Comparison of ENCODE assay signal across 8 cellular contexts in the genomic region with DNA sequence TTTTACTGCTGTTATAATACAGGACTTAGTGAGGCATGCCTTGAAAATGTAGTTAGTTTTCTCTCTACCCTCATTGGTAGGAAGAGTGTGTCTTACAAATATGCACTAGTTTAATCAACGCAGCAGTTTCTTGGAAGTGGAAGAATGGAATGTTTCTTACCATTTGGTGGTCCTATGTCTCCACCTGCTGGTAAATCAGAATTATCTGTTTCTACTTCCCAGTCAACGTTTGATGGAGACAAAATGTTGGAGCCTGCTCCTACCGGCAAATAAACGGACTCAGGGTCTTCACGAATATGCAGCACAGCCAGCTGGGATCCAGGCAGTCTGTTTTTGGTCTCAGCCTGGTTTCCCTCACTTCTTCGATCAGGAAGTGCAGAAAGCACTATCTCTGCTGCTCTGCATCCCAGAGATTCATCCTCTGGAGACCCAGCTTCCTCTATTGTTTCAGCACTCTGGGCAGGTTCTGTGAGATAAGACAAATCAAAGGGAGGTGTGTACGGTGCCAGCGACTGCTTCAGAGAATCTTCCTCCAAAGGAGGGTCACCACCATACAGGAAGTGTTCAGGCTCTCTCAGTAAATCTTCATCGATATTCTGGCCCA. TPM values are rescaled to one million over a fixed set of nuclear protein-coding genes. Genes with fewer than 3 reads are reported as not detected.
A peak's percentile ranks its signal among the peaks of the same experiment; 100 is the strongest.
DNase-seq lines count a peak whose midpoint lies in the region; ATAC-seq, FAIRE-seq and TF ChIP-seq lines count a peak whose summit lies in the region.

No MANE protein-coding gene starts in this region.

- no peaks in the 10 kb centered on the region for H3K4me1 ChIP-seq in A549
- H3K4me1 ChIP-seq in gastroesophageal sphincter, result peaks cover 0 to 39% (median 9%) of the 10 kb centered on the region in 3 donors
- no peaks in the 10 kb centered on the region for H3K4me1 ChIP-seq in ovary (ENCODE audit: insufficient read depth)

- H3K27ac ChIP-seq in A549, result no peak overlapping the region
- H3K27ac ChIP-seq in gastroesophageal sphincter, result peak overlapping the region in 1 of 4 donors; percentile 1
- no peak overlapping the region for H3K27ac ChIP-seq in ovary

- CTCF ChIA-PET in A549 (lab: Yijun Ruan, JAX), result interaction anchor here (0.6 to 8.4 kb wide), 31 partner anchors 8 to 1503 kb away, joined by 3 to 78 read pairs (median 4); partner anchors contain the start of genes GCNT1 and RFK

- intact Hi-C loops in ovary (cut with DNase I), result loop anchor here in 3 of 4 donors (5.0 to 10.0 kb wide), 3 partner anchors 257 to 300 kb away; no protein-coding TSS in a partner anchor

- no peak for TF ChIP-seq EP300 in A549 (IDR thresholded peaks at IDR 0.05)
- TF ChIP-seq EP300 in gastroesophageal sphincter (IDR thresholded peaks at IDR 0.05), result no peak
- TF ChIP-seq EP300 in ovary (IDR thresholded peaks at IDR 0.05), result no peak

- TF ChIP-seq POLR2A in A549 (IDR thresholded peaks at IDR 0.05; ENCODE audit: low read length) (no peak), gastroesophageal sphincter (IDR thresholded peaks at IDR 0.05) (no peak), ovary (IDR thresholded peaks at IDR 0.05) (no peak)

- DNase-seq in A549 (ENCODE audit: low read depth in 1 of 2, low spot score in 1 of 2) (peak; percentile 44 to 88), GM12864 (ENCODE audit: low read depth) (peak; percentile 40), NCI-H146 treated with DMSO at 0.1 percent for 48 hours (lab: John Stamatoyannopoulos, UW; ENCODE audit: unreplicated experiment) (peak; percentile 51), UCSD-AML1 (lab: John Stamatoyannopoulos, UW; ENCODE audit: unreplicated experiment) (peak; percentile 30), ovary (no peak)

- TF ChIP-seq RAD21 in A549 (conservative IDR thresholded peaks at IDR 0.05 in 1 of 2, IDR thresholded peaks at IDR 0.05 in 1 of 2), result peak; percentile 89 to 92

- FAIRE-seq in A549 (lab: Jason Lieb, UNC), result peak; percentile 74

- no peaks in the 10 kb centered on the region for H3K9me3 ChIP-seq in A549
- H3K9me3 ChIP-seq in gastroesophageal sphincter, result no peaks in the 10 kb centered on the region
- H3K9me3 ChIP-seq in ovary, result no peaks in the 10 kb centered on the region

- POLR2A ChIA-PET in A549 (lab: Yijun Ruan, JAX), result no interaction called here

- ATAC-seq in A549 (peak; percentile 67 to 88; a peak in 5 of 6 replicates), gastroesophageal sphincter (peak; percentile 42), GM18909 (IDR thresholded peaks at IDR 0.05; ENCODE audit: poor library complexity, unreplicated experiment) (no peak), HG02970 (IDR thresholded peaks at IDR 0.05; ENCODE audit: low FRiP score, unreplicated experiment) (no peak)

- H3K27me3 ChIP-seq in gastroesophageal sphincter (no peaks in the 10 kb centered on the region), ovary (no peaks in the 10 kb centered on the region)

- TF ChIP-seq CTCF in A549 (IDR thresholded peaks at IDR 0.05), result peak; percentile 86
- TF ChIP-seq CTCF in GM12864 (IDR thresholded peaks at IDR 0.05; ENCODE audit: low read depth, low read length, missing control alignments), result peak; percentile 56
- peak; percentile 26 to 78 (median 68) for TF ChIP-seq CTCF in gastroesophageal sphincter (IDR thresholded peaks at IDR 0.05)
- TF ChIP-seq CTCF in ovary (IDR thresholded peaks at IDR 0.05), result peak in 2 of 3 donors; percentile 54 to 64

- peaks cover 0 to 82% of the 10 kb centered on the region in 2 donors for H3K36me3 ChIP-seq in gastroesophageal sphincter
- H3K36me3 ChIP-seq in ovary, result no peaks in the 10 kb centered on the region

- 4% methylated on average over 9 of the region's 9 CpGs for WGBS in A549 (ENCODE audit: missing lambda C conversion rate)
- 5 to 20% methylated on average over 4 to 6 of the region's 9 CpGs for WGBS in gastroesophageal sphincter (ENCODE audit: low coverage in 1 of 2), 2 donors
- 8 to 13% (median 10%) methylated on average over 9 of the region's 9 CpGs for WGBS in ovary, 3 donors

- H3K4me2 ChIP-seq in A549, result 0 out of 3 replicates have a peak overlapping the region, but pooled peaks have one; percentile 34

- H3K4me3 ChIP-seq in A549 (no peak overlapping the region), GM12864 (ENCODE audit: low read depth, low read length) (no peak overlapping the region), gastroesophageal sphincter (no peak overlapping the region), ovary (no peak overlapping the region)

TF ChIP-seq in A549, 52 proteins besides CTCF, POLR2A, EP300 and RAD21:
- no peak for TF ChIP-seq JUN (IDR thresholded peaks at IDR 0.05)
- no peak for TF ChIP-seq ZFP36 (IDR thresholded peaks at IDR 0.05; ENCODE audit: borderline replicate concordance, partially characterized antibody)
- TF ChIP-seq SMC3 (IDR thresholded peaks at IDR 0.05), result peak; percentile 74
- TF ChIP-seq MAFK (IDR thresholded peaks at IDR 0.05; ENCODE audit: partially characterized antibody), result peak; percentile 41

RNA-seq across cellular contexts. Expression of gene PCA3, which starts 59.5 kb away (rescaled TPM):
- polyA plus RNA-seq in A549 (2011; rRNA removed), result not detected in 2 replicates
- polyA plus RNA-seq in A549 (2012; cell fraction: cytosol; rRNA removed), result not detected in 2 replicates
- polyA plus RNA-seq in A549 (2012; cell fraction: nucleus; rRNA removed), result not detected in 2 replicates
- not detected in 3 replicates for polyA plus RNA-seq in A549 (2017; fragmentation: RNase III; extraction: RNeasy Plus Mini Kit Qiagen cat#74134 plus additional on column Dnase treatment)
- polyA minus RNA-seq in A549 (2011; rRNA and poly(A)+ RNA removed), result not detected in 2 replicates
- under 1 TPM in 3 of 4 donors, not detected in 1; 0.16 to 0.40 (median 0.27) TPM for total RNA-seq in gastroesophageal sphincter
- not detected for total RNA-seq in ovary
- polyA plus RNA-seq in ovary, result not detected

Comparison
In these comparisons a context has a peak if more than half of its experiments do, and no peak if none do; other contexts are left out.
1. ATAC-seq: peak in A549 (2 of 2) and gastroesophageal sphincter (single experiment); none in GM18909 (single experiment) and HG02970 (single experiment).
2. DNase-seq: peak in A549 (2 of 2), GM12864 (single experiment), NCI-H146 treated with DMSO at 0.1 percent for 48 hours (single experiment) and UCSD-AML1 (single experiment); none in ovary (0 of 5).
3. Peak in every context shown above with its lines, with median percentiles within 50 percentile points of each other: CTCF ChIP-seq.